Comparison of ENCODE assay signal across 23 cellular contexts in genomic region chr3:51962854-51963530, GRCh38. TPM values are rescaled to one million over a fixed set of nuclear protein-coding genes. Genes with fewer than 3 reads are reported as not detected.
DNase-seq lines count a peak whose midpoint lies in the region; ATAC-seq and TF ChIP-seq lines count a peak whose summit lies in the region.
"Had no signal": no experiment of that assay in that cellular context is flagged by ENCODE, and none has a peak within 500 bp of the region (broad histone marks: within the 10 kb centered on the region; RNA-seq: fewer than 3 reads in every experiment).

No MANE protein-coding gene starts in this region.

- peak; percentile 54 for DNase-seq in G401 (ENCODE audit: low spot score)
- no peak for DNase-seq in heart right ventricle
- no peak for DNase-seq in psoas muscle
- no peak for DNase-seq in erythroblast (lab: John Stamatoyannopoulos, UW)
- no peak for DNase-seq in H9
- DNase-seq: activated CD4-positive, alpha-beta T cell treated with anti-CD3 and anti-CD28 coated beads for 4 hours; activated effector memory CD4-positive, alpha-beta T cell treated with Interleukin-2 at 50 U/mL for 16 hours; adrenal gland; effector memory CD4-positive, alpha-beta T cell; MV-4-11; NCI-H2029; spleen had no signal

- no peak overlapping the region for H3K14ac ChIP-seq in H9 (ENCODE audit: insufficient read depth, low read length)

- no peaks in the 10 kb centered on the region for H4K20me1 ChIP-seq in H9 (ENCODE audit: control insufficient read depth, insufficient read depth, insufficient read length)

- H3K27ac ChIP-seq in angular gyrus (ENCODE audit: low read depth, low read length) (peak overlapping the region; percentile 52), heart right ventricle (peak overlapping the region; percentile 15 to 65 (median 25)), psoas muscle (peak overlapping the region; percentile 64), H9 (ENCODE audit: insufficient read length, low read depth, low read length) (no peak overlapping the region)
- H3K27ac ChIP-seq: adrenal gland, C4-2B, HL-60, suprapubic skin had no signal

- in situ Hi-C loops in G401 (cut with HindIII; ENCODE audit: low sequenced_read_pairs) = no loop called here

- H2BK120ac ChIP-seq in H9 (ENCODE audit: low read depth, low read length, poor library complexity, severe bottlenecking) = no peak overlapping the region

- no peak overlapping the region for H3K18ac ChIP-seq in H9 (ENCODE audit: insufficient read length, low read depth, low read length)

- no peak overlapping the region for H3K4ac ChIP-seq in H9 (ENCODE audit: low read depth, low read length)

- peaks cover 0 to 34% (median 13%) of the 10 kb centered on the region in 9 donors for H3K36me3 ChIP-seq in heart right ventricle
- H3K36me3 ChIP-seq in psoas muscle (ENCODE audit: insufficient read depth in 1 of 2, low read depth in 1 of 2) = peaks cover 0 to 36% of the 10 kb centered on the region in 2 donors

- H3K56ac ChIP-seq in H9 (ENCODE audit: insufficient read length, low read depth, low read length) = no peak overlapping the region

- H2AFZ ChIP-seq in H9 (ENCODE audit: low read length) = no peak overlapping the region

- no peak overlapping the region for H3K4me3 ChIP-seq in heart right ventricle
- H3K4me3 ChIP-seq in psoas muscle = peak overlapping the region; percentile 1
- H3K4me3 ChIP-seq: adrenal gland, spleen, suprapubic skin had no signal

- no peak overlapping the region for H4K5ac ChIP-seq in H9 (ENCODE audit: insufficient read length, low read depth, low read length)

- TF ChIP-seq POLR2A in erythroblast (IDR thresholded peaks at IDR 0.05; ENCODE audit: low read length) = no peak

- H3K4me1 ChIP-seq in heart right ventricle = peaks cover 26 to 66% (median 53%) of the 10 kb centered on the region in 9 donors
- peaks cover 48% of the 10 kb centered on the region for H3K4me1 ChIP-seq in psoas muscle
- no peaks in the 10 kb centered on the region; the same call in 1 of the 2 replicates for H3K4me1 ChIP-seq in H9 (ENCODE audit: insufficient read depth, low read length)

- H2AK5ac ChIP-seq in H9 (ENCODE audit: insufficient read length, low read length) = no peak overlapping the region

- intact Hi-C loops in heart right ventricle (cut with DNase I) (no loop called here), psoas muscle (cut with DNase I) (no loop called here)

- H3K27me3 ChIP-seq in heart right ventricle = peaks cover 0 to 20% (median 0%) of the 10 kb centered on the region in 7 donors
- no peaks in the 10 kb centered on the region for H3K27me3 ChIP-seq in psoas muscle (ENCODE audit: insufficient read depth in 3 of 3, low read length in 2 of 3)
- no peaks in the 10 kb centered on the region for H3K27me3 ChIP-seq in H9 (ENCODE audit: insufficient read depth, low read length)
- H3K27me3 ChIP-seq: adrenal gland, suprapubic skin had no signal

- H3K23me2 ChIP-seq in H9 (ENCODE audit: insufficient read length, low read depth, low read length, poor library complexity, severe bottlenecking) = peaks cover 8% of the 10 kb centered on the region

- no peaks in the 10 kb centered on the region for H3K9me3 Mint-ChIP-seq in H9
- H3K9me3 Mint-ChIP-seq: central memory CD8-positive, alpha-beta T cell; naive thymus-derived CD8-positive, alpha-beta T cell had no signal

- peak overlapping the region in 1 of 3 experiments; percentile 52; a peak in 1 of 7 replicates for H3K27ac Mint-ChIP-seq in H9
- H3K27ac Mint-ChIP-seq: naive thymus-derived CD8-positive, alpha-beta T cell had no signal

- TF ChIP-seq CTCF in heart right ventricle (IDR thresholded peaks at IDR 0.05) = no peak
- TF ChIP-seq CTCF in psoas muscle (IDR thresholded peaks at IDR 0.05) = no peak
- TF ChIP-seq CTCF in H9 (conservative IDR thresholded peaks at IDR 0.05) = no peak

- H3K36me3 Mint-ChIP-seq in H9 (ENCODE audit: insufficient read depth in 1 of 3, low read depth in 3 of 3) = peaks cover 0 to 5% (median 0%) of the 10 kb centered on the region in 3 experiments; a peak in 2 of 7 replicates

- no peak overlapping the region for H2BK15ac ChIP-seq in H9 (ENCODE audit: low read depth, low read length)

- no peak overlapping the region for H3K23ac ChIP-seq in H9 (ENCODE audit: insufficient read length, low read depth, low read length)

- peaks cover 59% of the 10 kb centered on the region for H3K27me3 Mint-ChIP-seq in H9 (ENCODE audit: low read depth)

- no peak overlapping the region for H2BK12ac ChIP-seq in H9 (ENCODE audit: insufficient read length, low read depth, low read length)

- H3K79me1 ChIP-seq in H9 (ENCODE audit: insufficient read depth, low read depth, low read length, poor library complexity, severe bottlenecking) = no peaks in the 10 kb centered on the region

- H3K4me3 Mint-ChIP-seq in H9 = no peak overlapping the region
- H3K4me3 Mint-ChIP-seq: central memory CD8-positive, alpha-beta T cell; naive thymus-derived CD8-positive, alpha-beta T cell had no signal

- peaks cover 40 to 58% of the 10 kb centered on the region in 2 experiments for H3K4me1 Mint-ChIP-seq in H9

- no peak overlapping the region for H4K8ac ChIP-seq in H9 (replicated peaks; ENCODE audit: insufficient read length, low read depth, low read length)

- 71 to 75% methylated on average over 6 of the region's 6 CpGs for WGBS in heart right ventricle, 2 donors
- WGBS in psoas muscle, 3 donors = 44 to 57% (median 50%) methylated on average over 6 of the region's 6 CpGs
- WGBS in H9 (ENCODE audit: extremely low coverage, insufficient read length, low lambda C conversion rate) = no CpG with 5 or more reads among the region's 6 CpGs

- ATAC-seq in heart right ventricle = peak in 4 of 8 donors; percentile 1 to 39 (median 25)
- peak; percentile 11 to 26 (median 20) for ATAC-seq in psoas muscle
- no peak for ATAC-seq in HG02623 (IDR thresholded peaks at IDR 0.05; ENCODE audit: unreplicated experiment)
- ATAC-seq in HG02870 (IDR thresholded peaks at IDR 0.05; ENCODE audit: unreplicated experiment) = no peak
- ATAC-seq: naive thymus-derived CD8-positive, alpha-beta T cell had no signal

- no peak overlapping the region for H4K91ac ChIP-seq in H9 (ENCODE audit: insufficient read length, low read depth, low read length)

- no peak overlapping the region for H3K9ac ChIP-seq in H9 (ENCODE audit: extremely low read depth, insufficient read length, low read length)

- H3K9me3 ChIP-seq in heart right ventricle = no peaks in the 10 kb centered on the region
- H3K9me3 ChIP-seq in psoas muscle = no peaks in the 10 kb centered on the region
- no peaks in the 10 kb centered on the region for H3K9me3 ChIP-seq in H9 (ENCODE audit: control insufficient read depth, low read depth, low read length)
- H3K9me3 ChIP-seq: adrenal gland, spleen, suprapubic skin had no signal

- no peak overlapping the region for H3T11ph ChIP-seq in H9 (ENCODE audit: low read length)

- no peak overlapping the region for H3K4me2 ChIP-seq in H9 (ENCODE audit: insufficient read depth, insufficient read length, low read length)

- no peak overlapping the region for H2BK5ac ChIP-seq in H9 (ENCODE audit: insufficient read length, low read length)

- no peak overlapping the region for H2BK20ac ChIP-seq in H9 (ENCODE audit: low read depth, low read length, poor library complexity, severe bottlenecking)

- H3K79me2 ChIP-seq in H9 (ENCODE audit: insufficient read depth, low read length) = no peaks in the 10 kb centered on the region

RNA-seq across cellular contexts. Expression of gene PCBP4, which starts 4.3 kb away (rescaled TPM):
- 57.1 and 80.7 TPM in 2 replicates for total RNA-seq in G401 (2014; rRNA removed; shearing (Covaris generic))
- 10 to 100 TPM; 55.1 to 85.9 (median 59.9) TPM for total RNA-seq in heart right ventricle
- polyA plus RNA-seq in heart right ventricle = 100 to 1,000 TPM in 1 of 2 donors, 10 to 100 TPM in 1; 63.8 to 123 TPM
- total RNA-seq in psoas muscle = 100 to 1,000 TPM; 117 to 161 (median 126) TPM
- polyA plus RNA-seq in psoas muscle = 100 to 1,000 TPM in 1 of 3 donors, 10 to 100 TPM in 2; 36.0 to 133 (median 60.7) TPM
- total RNA-seq in H9 (2021) = 20.9 and 24.6 TPM in 2 replicates

RNA-seq across cellular contexts. Expression of gene GPR62, which starts 7.8 kb away (rescaled TPM):
- total RNA-seq in G401 (2014; rRNA removed; shearing (Covaris generic)) = not detected in 2 replicates
- total RNA-seq in heart right ventricle (under 1 TPM in 8 of 10 donors, not detected in 2; 0.14 to 0.38 (median 0.23) TPM), psoas muscle (under 1 TPM; 0.16 to 0.65 (median 0.32) TPM), H9 (2021) (0.13 and 0.33 TPM in 2 replicates)
- polyA plus RNA-seq in heart right ventricle (under 1 TPM; 0.01 to 0.15 TPM), psoas muscle (under 1 TPM; 0.04 to 0.93 (median 0.07) TPM)
- total RNA-seq: lung microvascular endothelial cell; naive thymus-derived CD8-positive, alpha-beta T cell; posterior vena cava; suprapubic skin had no signal
- polyA plus RNA-seq: fibroblast of lung; naive thymus-derived CD8-positive, alpha-beta T cell had no signal

RNA-seq across cellular contexts. Expression of gene ABHD14B, which starts 10.9 kb away (rescaled TPM):
- 6.5 and 9.9 TPM in 2 replicates for total RNA-seq in G401 (2014; rRNA removed; shearing (Covaris generic))
- total RNA-seq in heart right ventricle (10 to 100 TPM in 8 of 10 donors, 1 to 10 TPM in 2; 7.5 to 19.0 (median 12.0) TPM), psoas muscle (10 to 100 TPM in 3 of 4 donors, 1 to 10 TPM in 1; 9.5 to 15.9 (median 15.5) TPM), H9 (2021) (7.4 and 8.4 TPM in 2 replicates)
- polyA plus RNA-seq in heart right ventricle (10 to 100 TPM; 14.6 to 47.5 TPM), psoas muscle (10 to 100 TPM; 11.7 to 24.8 (median 12.3) TPM)

RNA-seq across cellular contexts. Expression of gene ABHD14A, which starts 11.9 kb away (rescaled TPM):
- total RNA-seq in G401 (2014; rRNA removed; shearing (Covaris generic)) = 14.8 and 26.8 TPM in 2 replicates
- total RNA-seq in heart right ventricle (10 to 100 TPM; 19.3 to 38.6 (median 23.6) TPM), psoas muscle (10 to 100 TPM; 11.2 to 22.9 (median 15.4) TPM), H9 (2021) (3.0 and 3.1 TPM in 2 replicates)
- polyA plus RNA-seq in heart right ventricle (10 to 100 TPM; 26.3 to 80.1 TPM), psoas muscle (10 to 100 TPM; 26.4 to 40.6 (median 29.1) TPM)

RNA-seq across cellular contexts. Expression of gene ACY1, which starts 20.3 kb away (rescaled TPM):
- total RNA-seq in G401 (2014; rRNA removed; shearing (Covaris generic)) = 103 and 242 TPM in 2 replicates
- total RNA-seq in heart right ventricle = 10 to 100 TPM; 18.7 to 45.6 (median 24.7) TPM
- 10 to 100 TPM; 24.6 to 28.3 TPM for polyA plus RNA-seq in heart right ventricle
- total RNA-seq in psoas muscle = 10 to 100 TPM; 29.4 to 56.5 (median 38.5) TPM
- 10 to 100 TPM; 19.9 to 59.3 (median 25.8) TPM for polyA plus RNA-seq in psoas muscle
- 62.6 and 63.6 TPM in 2 replicates for total RNA-seq in H9 (2021)

Comparison
In these comparisons a context has a peak if more than half of its experiments do, and no peak if none do; other contexts are left out.
1. ATAC-seq: peak in psoas muscle (4 of 4); none in HG02623 (single experiment) and HG02870 (single experiment).